Comparison of ENCODE assay signal across 17 cellular contexts in the genomic region with DNA sequence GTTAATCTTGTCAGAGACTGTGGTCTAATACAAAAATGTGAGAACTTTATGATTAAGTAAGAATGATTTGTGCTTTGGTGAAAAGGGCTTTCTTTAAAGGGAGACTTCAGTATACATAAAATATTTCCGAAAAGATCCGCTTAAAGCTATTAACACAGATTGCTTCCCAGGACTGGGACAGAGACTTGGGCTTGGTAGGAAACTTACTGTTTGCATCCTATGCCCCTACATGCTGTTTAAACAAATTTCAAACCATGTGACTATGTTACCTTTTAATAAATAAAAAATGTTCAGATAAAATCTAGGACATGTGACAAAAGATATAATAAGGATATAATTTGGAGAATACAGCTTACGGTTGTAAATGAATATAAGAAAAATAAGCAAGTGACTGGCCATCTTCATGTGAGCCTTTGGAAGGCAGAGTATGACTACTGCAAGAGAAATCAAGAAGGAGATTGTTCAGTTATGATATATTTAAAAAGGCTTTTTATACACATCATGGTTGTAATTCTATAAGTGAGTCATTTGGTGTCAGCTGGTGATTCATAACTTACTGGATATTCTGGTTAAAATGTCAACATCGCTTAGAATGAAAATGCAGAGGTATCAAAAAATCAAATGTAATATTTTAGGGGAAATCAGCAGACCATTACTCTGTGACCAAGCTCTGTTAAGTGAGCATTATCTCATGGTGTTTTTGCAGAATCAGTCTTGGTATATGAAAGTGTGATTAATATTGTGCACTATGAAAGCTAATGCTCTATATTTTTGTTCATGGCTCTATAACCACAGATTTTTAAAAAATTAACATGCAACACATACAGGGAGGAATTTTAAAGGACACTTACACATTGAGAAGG.
DNase-seq lines count a peak whose midpoint lies in the region; ATAC-seq, FAIRE-seq and TF ChIP-seq lines count a peak whose summit lies in the region.
"Had no signal": no experiment of that assay in that cellular context is flagged by ENCODE, and none has a peak within 500 bp of the region (broad histone marks: within the 10 kb centered on the region; RNA-seq: fewer than 3 reads in every experiment).

No MANE protein-coding gene starts in this region.

- TF ChIP-seq RAD21 in GM12878 (IDR thresholded peaks at IDR 0.05; ENCODE audit: insufficient read depth, low read depth, low read length): no peak

- in situ Hi-C loops in GM12878 (cut with MboI): no loop called here

- H3K27ac ChIP-seq in GM12878 (ENCODE audit: control insufficient read depth, insufficient read depth): no peak overlapping the region
- H3K27ac ChIP-seq: KMS-11 had no signal

- H3K9me3 Mint-ChIP-seq in activated CD8-positive, alpha-beta T cell treated with anti-CD3 and anti-CD28 coated beads, Interleukin-2, amount 10 ng/mL, durations not matched to agents 7 days and 5 days (ENCODE audit: insufficient read depth): no peaks in the 10 kb centered on the region

- no peaks in the 10 kb centered on the region for H3K79me2 ChIP-seq in GM12878 (ENCODE audit: control insufficient read depth, insufficient read depth, low read length)

- H2AFZ ChIP-seq in GM12878 (ENCODE audit: control insufficient read depth, low read depth, low read length): no peak overlapping the region

- no peaks in the 10 kb centered on the region for H3K27me3 Mint-ChIP-seq in activated CD8-positive, alpha-beta T cell treated with anti-CD3 and anti-CD28 coated beads, Interleukin-2, amount 10 ng/mL, durations not matched to agents 7 days and 5 days (ENCODE audit: low read depth)
- H3K27me3 Mint-ChIP-seq: CD4-positive, CD25-positive, alpha-beta regulatory T cell; stimulated activated naive CD8-positive, alpha-beta T cell treated with anti-CD3 and anti-CD28 coated beads, Interleukin-15, Interleukin-2, amounts not matched to agents 100 ng/mL and 50 ng/mL, for 24 hours; T-helper 17 cell had no signal

- TF ChIP-seq CTCF in AG10803 (conservative IDR thresholded peaks at IDR 0.05; ENCODE audit: low read length) (no peak), GM12878 (IDR thresholded peaks at IDR 0.05 in 2 of 3, conservative IDR thresholded peaks at IDR 0.05 in 1 of 3; ENCODE audit: control insufficient read depth in 2 of 3, extremely low read depth in 1 of 3, insufficient read depth in 1 of 3, low read depth in 3 of 3, low read length in 3 of 3) (no peak), D721Med (IDR thresholded peaks at IDR 0.05; ENCODE audit: insufficient read depth, missing control alignments) (no peak)

- RAD21 ChIA-PET in GM12878 (lab: Charles Lee; ENCODE audit: unreplicated experiment): no interaction called here

- no peaks in the 10 kb centered on the region for H3K9me3 ChIP-seq in GM12878 (replicated peaks; ENCODE audit: control insufficient read depth, insufficient read depth, low read length)

- H3K36me3 ChIP-seq in GM12878 (ENCODE audit: control insufficient read depth in 2 of 2, insufficient read depth in 2 of 2, low read length in 1 of 2): no peaks in the 10 kb centered on the region

- SMC1A ChIA-PET in GM12878 (lab: Charles Lee; ENCODE audit: uncharacterized antibody, unreplicated experiment): no interaction called here

- no peaks in the 10 kb centered on the region for H3K4me1 ChIP-seq in GM12878 (ENCODE audit: control insufficient read depth, insufficient read depth, low read length)

- peak; percentile 49 for DNase-seq in AG10803 (ENCODE audit: low read depth)
- DNase-seq in HT1080 (ENCODE audit: low read depth): peak; percentile 81
- DNase-seq in GM12878 (ENCODE audit: low read depth, low spot score): no peak
- DNase-seq in germinal center (ENCODE audit: low spot score): no peak
- DNase-seq in D721Med (ENCODE audit: insufficient read length, low spot score): no peak
- no peak for DNase-seq in activated CD8-positive, alpha-beta T cell treated with anti-CD3 and anti-CD28 coated beads, Interleukin-2, amount 10 ng/mL, durations not matched to agents 7 days and 5 days
- DNase-seq: activated CD4-positive, alpha-beta T cell treated with anti-CD3 and anti-CD28 coated beads, Interleukin-2, amount 50 U/mL, for 48 hours; activated naive CD4-positive, alpha-beta T cell; CD4-positive, CD25-positive, alpha-beta regulatory T cell; hippocampal formation; NCI-H2081 treated with DMSO at 0.1 percent for 48 hours; stimulated activated CD4-positive, alpha-beta T cell treated with anti-CD3 and anti-CD28 coated beads, Interleukin-4, amount 100 ng/mL, for 24 hours; T-helper 17 cell had no signal

- H3K4me3 ChIP-seq in AG10803 (ENCODE audit: low read length) (no peak overlapping the region), GM12878 (no peak overlapping the region)

- TF ChIP-seq EP300 in GM12878 (IDR thresholded peaks at IDR 0.05; ENCODE audit: borderline replicate concordance in 1 of 2, control insufficient read depth in 1 of 2, low read depth in 2 of 2, low read length in 2 of 2): no peak

- no peaks in the 10 kb centered on the region for H3K4me1 Mint-ChIP-seq in activated CD8-positive, alpha-beta T cell treated with anti-CD3 and anti-CD28 coated beads, Interleukin-2, amount 10 ng/mL, durations not matched to agents 7 days and 5 days (ENCODE audit: low read depth)
- H3K4me1 Mint-ChIP-seq: CD4-positive, CD25-positive, alpha-beta regulatory T cell; T-helper 17 cell had no signal

- no peaks in the 10 kb centered on the region for H3K36me3 Mint-ChIP-seq in activated CD8-positive, alpha-beta T cell treated with anti-CD3 and anti-CD28 coated beads, Interleukin-2, amount 10 ng/mL, durations not matched to agents 7 days and 5 days (ENCODE audit: low read depth)
- H3K36me3 Mint-ChIP-seq: CD4-positive, CD25-positive, alpha-beta regulatory T cell had no signal

- no peaks in the 10 kb centered on the region for H4K20me1 ChIP-seq in GM12878 (ENCODE audit: control insufficient read depth, insufficient read depth)

- CTCF ChIA-PET in GM12878 (lab: Yijun Ruan, JAX): no interaction called here
- CTCF ChIA-PET in activated CD8-positive, alpha-beta T cell treated with anti-CD3 and anti-CD28 coated beads, Interleukin-2, amount 10 ng/mL, durations not matched to agents 7 days and 5 days (lab: Charles Lee): no interaction called here

- no peak for ATAC-seq in GM12878
- ATAC-seq in activated CD8-positive, alpha-beta T cell treated with anti-CD3 and anti-CD28 coated beads, Interleukin-2, amount 10 ng/mL, durations not matched to agents 7 days and 5 days: no peak
- no peak for ATAC-seq in HG03025 (IDR thresholded peaks at IDR 0.05; ENCODE audit: low FRiP score, unreplicated experiment)
- ATAC-seq: T-helper 17 cell had no signal

- intact Hi-C loops in GM12878 (cut with micrococcal nuclease; ENCODE audit: unreplicated experiment): no loop called here

- H3K27me3 ChIP-seq in GM12878 (replicated peaks in 1 of 2; ENCODE audit: control insufficient read depth in 2 of 2, insufficient read depth in 2 of 2, low read length in 1 of 2): no peaks in the 10 kb centered on the region

- no peak overlapping the region for H3K27ac Mint-ChIP-seq in activated CD8-positive, alpha-beta T cell treated with anti-CD3 and anti-CD28 coated beads, Interleukin-2, amount 10 ng/mL, durations not matched to agents 7 days and 5 days
- H3K27ac Mint-ChIP-seq: CD4-positive, CD25-positive, alpha-beta regulatory T cell; stimulated activated naive CD8-positive, alpha-beta T cell treated with anti-CD3 and anti-CD28 coated beads, Interleukin-15, Interleukin-2, amounts not matched to agents 100 ng/mL and 50 ng/mL, for 24 hours; T-helper 17 cell had no signal

- TF ChIP-seq POLR2A in GM12878 (IDR thresholded peaks at IDR 0.05; ENCODE audit: low read depth, low read length): no peak

- no peak overlapping the region for H3K9ac ChIP-seq in GM12878 (ENCODE audit: control insufficient read depth, insufficient read depth, low read length)
- H3K9ac ChIP-seq: KMS-11 had no signal

- no TSS peak for BruUV-seq in GM12878 (replicated peaks; lab: Mats Ljungman, UMichigan)

- H3K4me2 ChIP-seq in GM12878 (ENCODE audit: control insufficient read depth, insufficient read depth): no peak overlapping the region
- H3K4me2 ChIP-seq: KMS-11 had no signal

- POLR2A ChIA-PET in GM12878 (lab: Charles Lee): interaction anchor here (0.5 kb wide), 1 partner anchor 244 kb away, joined by 6 read pairs; no protein-coding TSS in a partner anchor
- POLR2A ChIA-PET in activated CD8-positive, alpha-beta T cell treated with anti-CD3 and anti-CD28 coated beads, Interleukin-2, amount 10 ng/mL, durations not matched to agents 7 days and 5 days (lab: Charles Lee): no interaction called here

- 36% methylated on average over 4 of the region's 4 CpGs for WGBS in GM12878 (ENCODE audit: insufficient coverage, insufficient replicate concordance, low lambda C conversion rate, missing lambda C conversion rate)

- no peak overlapping the region for H3K4me3 Mint-ChIP-seq in activated CD8-positive, alpha-beta T cell treated with anti-CD3 and anti-CD28 coated beads, Interleukin-2, amount 10 ng/mL, durations not matched to agents 7 days and 5 days
- H3K4me3 Mint-ChIP-seq: CD4-positive, CD25-positive, alpha-beta regulatory T cell; stimulated activated naive CD8-positive, alpha-beta T cell treated with anti-CD3 and anti-CD28 coated beads, Interleukin-15, Interleukin-2, amounts not matched to agents 100 ng/mL and 50 ng/mL, for 24 hours; T-helper 17 cell had no signal

- FAIRE-seq in GM12878 (lab: Jason Lieb, UNC) (no peak), islet of Langerhans (lab: Jason Lieb, UNC) (peak; percentile 91), D721Med (lab: Jason Lieb, UNC) (no peak)

TF ChIP-seq in GM12878, 131 proteins besides CTCF, POLR2A, EP300 and RAD21 (continues in another document):
- peak; percentile 31; the same call in 1 of the 2 replicates for TF ChIP-seq FOXM1 (IDR thresholded peaks at IDR 0.05; ENCODE audit: low read depth, low read length)
- TF ChIP-seq MTA2 (IDR thresholded peaks at IDR 0.05; ENCODE audit: low read depth): no peak
- TF ChIP-seq, protein P1, sequence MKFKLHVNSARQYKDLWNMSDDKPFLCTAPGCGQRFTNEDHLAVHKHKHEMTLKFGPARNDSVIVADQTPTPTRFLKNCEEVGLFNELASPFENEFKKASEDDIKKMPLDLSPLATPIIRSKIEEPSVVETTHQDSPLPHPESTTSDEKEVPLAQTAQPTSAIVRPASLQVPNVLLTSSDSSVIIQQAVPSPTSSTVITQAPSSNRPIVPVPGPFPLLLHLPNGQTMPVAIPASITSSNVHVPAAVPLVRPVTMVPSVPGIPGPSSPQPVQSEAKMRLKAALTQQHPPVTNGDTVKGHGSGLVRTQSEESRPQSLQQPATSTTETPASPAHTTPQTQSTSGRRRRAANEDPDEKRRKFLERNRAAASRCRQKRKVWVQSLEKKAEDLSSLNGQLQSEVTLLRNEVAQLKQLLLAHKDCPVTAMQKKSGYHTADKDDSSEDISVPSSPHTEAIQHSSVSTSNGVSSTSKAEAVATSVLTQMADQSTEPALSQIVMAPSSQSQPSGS (IDR thresholded peaks at IDR 0.05; ENCODE audit: low read length): no peak
- no peak for TF ChIP-seq POLR2AphosphoS2 (IDR thresholded peaks at IDR 0.05; ENCODE audit: low read depth, low read length)
- no peak for TF ChIP-seq NFXL1 (IDR thresholded peaks at IDR 0.05; ENCODE audit: borderline replicate concordance)
- TF ChIP-seq ZZZ3 (IDR thresholded peaks at IDR 0.05; ENCODE audit: control insufficient read depth, insufficient read length, low read depth): no peak
- peak; percentile 71 for TF ChIP-seq JUNB (IDR thresholded peaks at IDR 0.05)

Comparison
In these comparisons a context has a peak if more than half of its experiments do, and no peak if none do; other contexts are left out.
1. DNase-seq: peak in AG10803 (single experiment) and HT1080 (single experiment); none in GM12878 (single experiment), germinal center (single experiment), D721Med (single experiment) and activated CD8-positive, alpha-beta T cell treated with anti-CD3 and anti-CD28 coated beads, Interleukin-2, amount 10 ng/mL, durations not matched to agents 7 days and 5 days (single experiment).